In genomic region chrX:44130189-44130588, GRCh38 we compare ENCODE assay signal across 7 cellular contexts.
"Had no signal": no experiment of that assay in that cellular context is flagged by ENCODE, and none has a peak within 500 bp of the region (broad histone marks: within the 10 kb centered on the region; RNA-seq: fewer than 3 reads in every experiment).

No MANE protein-coding gene starts in this region.

- DNase-seq: H9, HCEC 1CT, IMR-90 had no signal

- H2AFZ ChIP-seq: GM23338 had no signal

- H3K9me3 Mint-ChIP-seq: GM23338 had no signal

- H3K27ac Mint-ChIP-seq: GM23338, H9 had no signal

- ATAC-seq: GM23338 had no signal

- H3K4me3 Mint-ChIP-seq: GM23338, H9 had no signal

- H3K4me3 ChIP-seq: GM23338 had no signal

- H3K4me2 ChIP-seq: GM23338 had no signal

- FAIRE-seq: H1, H54, HTR-8/SVneo had no signal
